10 cellular contexts compared by ENCODE assay signal in the genomic region with DNA sequence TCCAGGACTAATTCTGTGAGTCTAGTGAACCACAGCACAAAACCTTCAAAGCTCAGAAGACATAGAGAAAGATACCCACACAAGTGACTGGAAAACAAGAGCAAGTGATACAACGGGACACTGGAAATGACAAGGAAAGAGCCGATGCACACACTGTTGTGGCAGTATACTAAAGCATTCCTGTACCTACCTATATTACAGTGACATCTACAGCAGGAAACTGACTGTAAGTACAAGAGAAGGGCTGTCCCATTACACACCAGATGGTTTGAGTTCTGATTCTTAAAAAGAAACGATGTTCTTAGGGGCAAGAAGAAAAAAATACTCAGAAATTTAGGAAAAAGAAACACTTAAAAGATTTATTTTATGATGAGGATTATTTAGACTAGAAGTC. TPM values are rescaled to one million over a fixed set of nuclear protein-coding genes. Genes with fewer than 3 reads are reported as not detected.
A peak's percentile ranks its signal among the peaks of the same experiment; 100 is the strongest.
DNase-seq lines count a peak whose midpoint lies in the region; ATAC-seq and TF ChIP-seq lines count a peak whose summit lies in the region.
"Had no signal": no experiment of that assay in that cellular context is flagged by ENCODE, and none has a peak within 500 bp of the region (broad histone marks: within the 10 kb centered on the region; RNA-seq: fewer than 3 reads in every experiment).

No MANE protein-coding gene starts in this region.

- H3K4me3 Mint-ChIP-seq in activated naive CD8-positive, alpha-beta T cell treated with anti-CD3 and anti-CD28 coated beads for 36 hours, result peak overlapping the region; percentile 60
- no peak overlapping the region for H3K4me3 Mint-ChIP-seq in type B pancreatic cell

- ATAC-seq in Right ventricle myocardium inferior (no peak), HG03469 (IDR thresholded peaks at IDR 0.05; ENCODE audit: unreplicated experiment) (no peak)

- H3K4me3 ChIP-seq in cardiac muscle cell (no peak overlapping the region), mucosa of stomach (ENCODE audit: low read length) (no peak overlapping the region)

- H3K27me3 ChIP-seq in cardiac muscle cell, result no peaks in the 10 kb centered on the region
- no peaks in the 10 kb centered on the region for H3K27me3 ChIP-seq in mucosa of stomach (ENCODE audit: control insufficient read depth, insufficient read depth, low read length)
- H3K27me3 ChIP-seq: BE2C had no signal

- H3K36me3 ChIP-seq in cardiac muscle cell (peaks cover 4% of the 10 kb centered on the region), mucosa of stomach (ENCODE audit: control insufficient read depth, insufficient read depth, low read length) (no peaks in the 10 kb centered on the region)

- DNase-seq in cardiac muscle cell (ENCODE audit: low read depth in 1 of 2, low spot score in 1 of 2) (no peak), Right ventricle myocardium inferior (ENCODE audit: missing footprints) (no peak), type B pancreatic cell (ENCODE audit: extremely low spot score, unreplicated experiment) (no peak), kidney glomerular epithelial cell (lab: John Stamatoyannopoulos, UW) (no peak), cerebellar nuclear complex (lab: John Stamatoyannopoulos, UW) (no peak)
- DNase-seq in activated naive CD8-positive, alpha-beta T cell treated with anti-CD3 and anti-CD28 coated beads for 36 hours, result no peak
- DNase-seq: BE2C, cortex of kidney had no signal

- H3K27ac Mint-ChIP-seq in activated naive CD8-positive, alpha-beta T cell treated with anti-CD3 and anti-CD28 coated beads for 36 hours, result peak overlapping the region; percentile 88
- peak overlapping the region; percentile 11 for H3K27ac Mint-ChIP-seq in type B pancreatic cell

- peaks cover 40% of the 10 kb centered on the region for H3K4me1 ChIP-seq in cardiac muscle cell (ENCODE audit: low read depth)
- H3K4me1 ChIP-seq in mucosa of stomach (ENCODE audit: control insufficient read depth, insufficient read depth, low read length), result peaks cover 48% of the 10 kb centered on the region
- H3K4me1 ChIP-seq: BE2C had no signal

- TF ChIP-seq CTCF in cardiac muscle cell (IDR thresholded peaks at IDR 0.05; ENCODE audit: low read depth, low read length) (no peak), type B pancreatic cell (conservative IDR thresholded peaks at IDR 0.05) (no peak)

- H3K36me3 Mint-ChIP-seq in activated naive CD8-positive, alpha-beta T cell treated with anti-CD3 and anti-CD28 coated beads for 36 hours, result peaks cover 54% of the 10 kb centered on the region
- peaks cover 29% of the 10 kb centered on the region for H3K36me3 Mint-ChIP-seq in type B pancreatic cell

- H3K27ac ChIP-seq in cardiac muscle cell, result peak overlapping the region; percentile 52

- H3K4me1 Mint-ChIP-seq in activated naive CD8-positive, alpha-beta T cell treated with anti-CD3 and anti-CD28 coated beads for 36 hours, result peaks cover 69% of the 10 kb centered on the region
- H3K4me1 Mint-ChIP-seq in type B pancreatic cell (ENCODE audit: unreplicated experiment), result peaks cover 33% of the 10 kb centered on the region

- peak overlapping the region; percentile 18 for H3K9ac ChIP-seq in mucosa of stomach (ENCODE audit: low read length)

- peaks cover 14% of the 10 kb centered on the region for H3K9me3 Mint-ChIP-seq in activated naive CD8-positive, alpha-beta T cell treated with anti-CD3 and anti-CD28 coated beads for 36 hours
- H3K9me3 Mint-ChIP-seq in type B pancreatic cell, result no peaks in the 10 kb centered on the region

- no peaks in the 10 kb centered on the region for H3K9me3 ChIP-seq in cardiac muscle cell (ENCODE audit: low read depth)
- no peaks in the 10 kb centered on the region for H3K9me3 ChIP-seq in mucosa of stomach (ENCODE audit: control insufficient read depth, low read length)
- H3K9me3 ChIP-seq: BE2C had no signal

- intact Hi-C loops in Right ventricle myocardium inferior (cut with DNase I), result no loop called here

- H3K27me3 Mint-ChIP-seq in activated naive CD8-positive, alpha-beta T cell treated with anti-CD3 and anti-CD28 coated beads for 36 hours, result no peaks in the 10 kb centered on the region
- H3K27me3 Mint-ChIP-seq in type B pancreatic cell, result no peaks in the 10 kb centered on the region

RNA-seq across cellular contexts. Expression of a gene that starts 18.5 kb away (rescaled TPM):
- 63.7 and 88.1 TPM in 2 replicates for total RNA-seq in cardiac muscle cell
- polyA plus RNA-seq in cardiac muscle cell, result 75.6 and 117 TPM in 2 replicates
- 95.1 TPM for total RNA-seq in Right ventricle myocardium inferior
- 10 to 100 TPM; 30.4 to 32.7 TPM for total RNA-seq in activated naive CD8-positive, alpha-beta T cell treated with anti-CD3 and anti-CD28 coated beads for 36 hours
- total RNA-seq in type B pancreatic cell (ENCODE audit: low replicate concordance), result 44.4 and 49.2 TPM in 2 replicates
